15 cellular contexts compared by ENCODE assay signal in genomic region chr13:98959775-98960325, GRCh38. TPM values are rescaled to one million over a fixed set of nuclear protein-coding genes. Genes with fewer than 3 reads are reported as not detected.
DNase-seq lines count a peak whose midpoint lies in the region; ATAC-seq, FAIRE-seq and TF ChIP-seq lines count a peak whose summit lies in the region.
"Had no signal": no experiment of that assay in that cellular context is flagged by ENCODE, and none has a peak within 500 bp of the region (broad histone marks: within the 10 kb centered on the region; RNA-seq: fewer than 3 reads in every experiment).

No MANE protein-coding gene starts in this region.

- H3K27ac Mint-ChIP-seq in stimulated activated effector memory CD8-positive, alpha-beta T cell treated with anti-CD3 and anti-CD28 coated beads, Interleukin-12 subunit alpha, Interleukin-12 subunit beta, amount 100 ng/mL, for 72 hours = peak overlapping the region; percentile 14

- H3K4me3 Mint-ChIP-seq in stimulated activated effector memory CD8-positive, alpha-beta T cell treated with anti-CD3 and anti-CD28 coated beads, Interleukin-12 subunit alpha, Interleukin-12 subunit beta, amount 100 ng/mL, for 72 hours = no peak overlapping the region
- H3K4me3 Mint-ChIP-seq: activated naive CD8-positive, alpha-beta T cell; CD8-positive, alpha-beta memory T cell; naive thymus-derived CD4-positive, alpha-beta T cell had no signal

- peaks cover 87% of the 10 kb centered on the region for H3K79me2 ChIP-seq in endothelial cell of umbilical vein (ENCODE audit: control insufficient read depth, insufficient read depth, low read length)

- H4K20me1 ChIP-seq in endothelial cell of umbilical vein (replicated peaks; ENCODE audit: control insufficient read depth, extremely low read depth, insufficient read depth, low read length) = no peaks in the 10 kb centered on the region

- TF ChIP-seq POLR2A in endothelial cell of umbilical vein (IDR thresholded peaks at IDR 0.05; ENCODE audit: low read depth, low read length) = no peak

- no peaks in the 10 kb centered on the region for H3K27me3 ChIP-seq in endothelial cell of umbilical vein (ENCODE audit: control insufficient read depth in 2 of 2, insufficient read depth in 2 of 2, low read length in 2 of 2)

- no peaks in the 10 kb centered on the region for H3K9me3 ChIP-seq in endothelial cell of umbilical vein (replicated peaks; ENCODE audit: control insufficient read depth, insufficient read depth, low read length)

- peak; percentile 30 for DNase-seq in DMS 273 (lab: John Stamatoyannopoulos, UW; ENCODE audit: unreplicated experiment)
- DNase-seq in DMS 273 treated with DMSO at 0.1 percent for 48 hours (lab: John Stamatoyannopoulos, UW) = no peak
- DNase-seq in NCI-H2171 (lab: John Stamatoyannopoulos, UW) = peak; percentile 53
- no peak for DNase-seq in endothelial cell of umbilical vein (ENCODE audit: low read depth, low spot score)
- DNase-seq in stimulated activated effector memory CD8-positive, alpha-beta T cell treated with anti-CD3 and anti-CD28 coated beads, Interleukin-12 subunit alpha, Interleukin-12 subunit beta, amount 100 ng/mL, for 72 hours (ENCODE audit: low spot score in 2 of 2) = no peak
- DNase-seq in GM03348 (ENCODE audit: low spot score) = no peak
- DNase-seq in T-helper 2 cell = no peak
- no peak for DNase-seq in GM10266 (ENCODE audit: extremely low spot score)
- DNase-seq: CD8-positive, alpha-beta memory T cell; naive thymus-derived CD4-positive, alpha-beta T cell; NCI-H1048; stimulated activated CD4-positive, alpha-beta T cell treated with anti-CD3 and anti-CD28 coated beads, Interleukin-2, amount 100 ng/mL, for 24 hours had no signal

- peak overlapping the region; percentile 20 for H3K4me2 ChIP-seq in endothelial cell of umbilical vein (ENCODE audit: insufficient read depth, low read length)

- POLR2A ChIA-PET in endothelial cell of umbilical vein (lab: Charles Lee) = interaction anchor here (1.3 to 2.2 kb wide), 3 partner anchors 12 to 49 kb away, joined by 3 to 4 read pairs (median 4); no protein-coding TSS in a partner anchor

- TSS peak; percentile 8 for BruUV-seq in endothelial cell of umbilical vein (replicated peaks; lab: Mats Ljungman, UMichigan)

- H3K9ac ChIP-seq in endothelial cell of umbilical vein (replicated peaks; ENCODE audit: extremely low read depth, insufficient read depth, low read length) = peak overlapping the region; percentile 55

- FAIRE-seq in endothelial cell of umbilical vein (lab: Jason Lieb, UNC) = no peak
- FAIRE-seq: bronchial epithelial cell had no signal

- H3K27ac ChIP-seq in endothelial cell of umbilical vein (ENCODE audit: insufficient read depth, low read depth, low read length) = peak overlapping the region; percentile 78
- H3K27ac ChIP-seq: 22Rv1 had no signal

- H3K9me3 Mint-ChIP-seq in stimulated activated effector memory CD8-positive, alpha-beta T cell treated with anti-CD3 and anti-CD28 coated beads, Interleukin-12 subunit alpha, Interleukin-12 subunit beta, amount 100 ng/mL, for 72 hours = no peaks in the 10 kb centered on the region
- H3K9me3 Mint-ChIP-seq: CD8-positive, alpha-beta memory T cell had no signal

- no peak overlapping the region for H2AFZ ChIP-seq in endothelial cell of umbilical vein (ENCODE audit: low read depth, low read length)

- TF ChIP-seq CTCF in endothelial cell of umbilical vein (IDR thresholded peaks at IDR 0.05; ENCODE audit: extremely low read depth in 1 of 2, insufficient read depth in 1 of 2, low read depth in 1 of 2, low read length in 2 of 2) = no peak
- no peak for TF ChIP-seq CTCF in GM10266 (IDR thresholded peaks at IDR 0.05; ENCODE audit: control insufficient read depth, insufficient read depth, low read depth, missing control alignments)

- intact Hi-C loops in endothelial cell of umbilical vein (cut with micrococcal nuclease) = loop anchor here (1.0 kb wide), 2 partner anchors 12 to 50 kb away; no protein-coding TSS in a partner anchor

- peaks cover 39% of the 10 kb centered on the region for H3K4me1 ChIP-seq in endothelial cell of umbilical vein (ENCODE audit: control insufficient read depth, extremely low read depth, insufficient read depth, low read length)

- no peaks in the 10 kb centered on the region for H3K9me1 ChIP-seq in endothelial cell of umbilical vein (replicated peaks; ENCODE audit: control insufficient read depth, extremely low read depth, insufficient read depth, low read length)

- ATAC-seq in stimulated activated effector memory CD8-positive, alpha-beta T cell treated with anti-CD3 and anti-CD28 coated beads, Interleukin-12 subunit alpha, Interleukin-12 subunit beta, amount 100 ng/mL, for 72 hours = no peak
- ATAC-seq: naive thymus-derived CD4-positive, alpha-beta T cell had no signal

- CTCF ChIA-PET in endothelial cell of umbilical vein (lab: Charles Lee) = interaction anchor here (0.7 to 3.7 kb wide), 13 partner anchors 9 to 120 kb away, joined by 3 to 17 read pairs (median 5); no protein-coding TSS in a partner anchor

- H3K4me1 Mint-ChIP-seq in stimulated activated effector memory CD8-positive, alpha-beta T cell treated with anti-CD3 and anti-CD28 coated beads, Interleukin-12 subunit alpha, Interleukin-12 subunit beta, amount 100 ng/mL, for 72 hours = peaks cover 13% of the 10 kb centered on the region

- H3K4me3 ChIP-seq in endothelial cell of umbilical vein (replicated peaks in 1 of 3; ENCODE audit: insufficient read depth in 1 of 3, low read depth in 1 of 3, low read length in 3 of 3) = no peak overlapping the region

- H3K36me3 Mint-ChIP-seq in stimulated activated effector memory CD8-positive, alpha-beta T cell treated with anti-CD3 and anti-CD28 coated beads, Interleukin-12 subunit alpha, Interleukin-12 subunit beta, amount 100 ng/mL, for 72 hours = peaks cover 2% of the 10 kb centered on the region

- H3K36me3 ChIP-seq in endothelial cell of umbilical vein (ENCODE audit: control insufficient read depth in 2 of 2, extremely low read depth in 1 of 2, insufficient read depth in 2 of 2, low read length in 2 of 2) = no peaks in the 10 kb centered on the region

- dilution Hi-C loops in endothelial cell of umbilical vein (cut with MboI; ENCODE audit: extremely low pct_ligation_motif_present, low sequenced_read_pairs) = no loop called here

TF ChIP-seq in endothelial cell of umbilical vein, 7 proteins besides CTCF, POLR2A, EP300 and RAD21:
- TF ChIP-seq POLR2AphosphoS5 (IDR thresholded peaks at IDR 0.05; ENCODE audit: insufficient read depth, low read depth, low read length) (no peak), EZH2 (IDR thresholded peaks at IDR 0.05; ENCODE audit: borderline replicate concordance, low read depth, low read length, severe bottlenecking) (no peak), JUN (IDR thresholded peaks at IDR 0.05; ENCODE audit: borderline replicate concordance, insufficient read depth, insufficient read length, low read depth) (no peak), MAX (IDR thresholded peaks at IDR 0.05; ENCODE audit: insufficient read depth, insufficient read length) (no peak), FOS (IDR thresholded peaks at IDR 0.05; ENCODE audit: borderline replicate concordance, insufficient read depth, low read length) (no peak), GATA2 (IDR thresholded peaks at IDR 0.05; ENCODE audit: insufficient read depth, insufficient read length, low read depth, low read length) (no peak), MYC (IDR thresholded peaks at IDR 0.05; ENCODE audit: low read depth, low read length) (no peak)

RNA-seq across cellular contexts. Expression of gene DOCK9, which starts 18.0 kb away (rescaled TPM):
- 323 and 334 TPM in 2 replicates for total RNA-seq in endothelial cell of umbilical vein
- 129 and 147 TPM in 2 replicates for polyA plus RNA-seq in endothelial cell of umbilical vein
- 157 and 160 TPM in 2 replicates for polyA plus RNA-seq in endothelial cell of umbilical vein (2011; cell fraction: cytosol; rRNA removed)
- polyA plus RNA-seq in endothelial cell of umbilical vein (2011; cell fraction: nucleus; rRNA removed) = 346 and 384 TPM in 2 replicates
- polyA plus RNA-seq in endothelial cell of umbilical vein (2012) = 202 and 235 TPM in 2 replicates
- polyA minus RNA-seq in endothelial cell of umbilical vein = 346 and 363 TPM in 2 replicates
- polyA minus RNA-seq in endothelial cell of umbilical vein (2011; cell fraction: cytosol; rRNA and poly(A)+ RNA removed) = 17.8 TPM
- 536 and 739 TPM in 2 replicates for polyA minus RNA-seq in endothelial cell of umbilical vein (2011; cell fraction: nucleus; rRNA and poly(A)+ RNA removed)

Comparison
In these comparisons a context has a peak if more than half of its experiments do, and no peak if none do; other contexts are left out.
1. DNase-seq: peak in DMS 273 (single experiment) and NCI-H2171 (single experiment); none in DMS 273 treated with DMSO at 0.1 percent for 48 hours (single experiment), endothelial cell of umbilical vein (single experiment), stimulated activated effector memory CD8-positive, alpha-beta T cell treated with anti-CD3 and anti-CD28 coated beads, Interleukin-12 subunit alpha, Interleukin-12 subunit beta, amount 100 ng/mL, for 72 hours (0 of 2), GM03348 (single experiment), T-helper 2 cell (0 of 5) and GM10266 (single experiment).